31 cellular contexts compared by ENCODE assay signal in genomic region chr20:32848846-32849245, GRCh38. TPM values are rescaled to one million over a fixed set of nuclear protein-coding genes. Genes with fewer than 3 reads are reported as not detected.
"Had no signal": no experiment of that assay in that cellular context is flagged by ENCODE, and none has a peak within 500 bp of the region (broad histone marks: within the 10 kb centered on the region; RNA-seq: fewer than 3 reads in every experiment).

No MANE protein-coding gene starts in this region.

- H3K27ac ChIP-seq: colonic mucosa, ovary, skin epidermis, upper lobe of right lung, WERI-Rb-1 had no signal

- H3K4me1 Mint-ChIP-seq: nephron had no signal

- H3K4me3 Mint-ChIP-seq: activated CD4-positive, alpha-beta T cell treated with anti-CD3 and anti-CD28 coated beads, Interleukin-2, amount 10 ng/mL, durations not matched to agents 7 days and 5 days; activated naive CD4-positive, alpha-beta T cell treated with anti-CD3 and anti-CD28 coated beads for 36 hours; activated T-helper 1 cell treated with anti-CD3 and anti-CD28 coated beads, Interleukin-12 subunit alpha, Interleukin-12 subunit beta, Interleukin-2, Interleukin-4 antibody, amounts not matched to agents 30 ng/mL and 10 ng/mL and 1 ng/mL, durations not matched to agents 14 hours and 24 hours and 36 hours; nephron; stimulated activated memory B cell treated with anti-CD40 and anti-IgM and Interleukin-4, amounts not matched to agents 10 μg/mL and 1 μg/mL and 100 μg/mL, for 72 hours; stimulated activated naive CD8-positive, alpha-beta T cell treated with anti-CD3 and anti-CD28 coated beads, Interleukin-15, amount 100 ng/mL, for 72 hours; T-helper 17 cell had no signal

- H3K36me3 ChIP-seq: ovary had no signal

- H3K4me3 ChIP-seq: colonic mucosa, mucosa of descending colon, ovary, skin epidermis, upper lobe of right lung had no signal

- H3K27me3 ChIP-seq: colonic mucosa, ovary, upper lobe of right lung had no signal

- H3K4me1 ChIP-seq: colonic mucosa, upper lobe of right lung had no signal

- H3K9me3 ChIP-seq: colonic mucosa, mucosa of descending colon, ovary, upper lobe of right lung had no signal

- H3K27ac Mint-ChIP-seq: activated naive CD4-positive, alpha-beta T cell treated with anti-CD3 and anti-CD28 coated beads for 36 hours; activated T-helper 1 cell treated with anti-CD3 and anti-CD28 coated beads, Interleukin-12 subunit alpha, Interleukin-12 subunit beta, Interleukin-2, Interleukin-4 antibody, amounts not matched to agents 30 ng/mL and 10 ng/mL and 1 ng/mL, durations not matched to agents 14 hours and 24 hours and 36 hours; nephron; progenitor cell of endocrine pancreas; stimulated activated memory B cell treated with anti-CD40 and anti-IgM and Interleukin-4, amounts not matched to agents 10 μg/mL and 1 μg/mL and 100 μg/mL, for 72 hours; T-helper 17 cell had no signal

- ATAC-seq: left ventricle myocardium superior; mucosa of descending colon; sciatic nerve; stimulated activated memory B cell treated with anti-CD40 and anti-IgM and Interleukin-4, amounts not matched to agents 10 μg/mL and 1 μg/mL and 100 μg/mL, for 72 hours; stimulated activated naive CD8-positive, alpha-beta T cell treated with anti-CD3 and anti-CD28 coated beads, Interleukin-15, amount 100 ng/mL, for 72 hours; T-helper 17 cell; upper lobe of right lung had no signal

- H3K9me3 Mint-ChIP-seq: activated CD4-positive, alpha-beta T cell treated with anti-CD3 and anti-CD28 coated beads, Interleukin-2, amount 10 ng/mL, durations not matched to agents 7 days and 5 days; activated naive CD4-positive, alpha-beta T cell treated with anti-CD3 and anti-CD28 coated beads for 36 hours; activated T-helper 1 cell treated with anti-CD3 and anti-CD28 coated beads, Interleukin-12 subunit alpha, Interleukin-12 subunit beta, Interleukin-2, Interleukin-4 antibody, amounts not matched to agents 30 ng/mL and 10 ng/mL and 1 ng/mL, durations not matched to agents 14 hours and 24 hours and 36 hours; nephron; stimulated activated memory B cell treated with anti-CD40 and anti-IgM and Interleukin-4, amounts not matched to agents 10 μg/mL and 1 μg/mL and 100 μg/mL, for 72 hours; stimulated activated naive CD8-positive, alpha-beta T cell treated with anti-CD3 and anti-CD28 coated beads, Interleukin-15, amount 100 ng/mL, for 72 hours had no signal

- DNase-seq: activated CD4-positive, alpha-beta T cell treated with anti-CD3 and anti-CD28 coated beads, Interleukin-2, amount 10 ng/mL, durations not matched to agents 7 days and 5 days; activated CD4-positive, CD25-positive, alpha-beta regulatory T cell treated with anti-CD3 and anti-CD28 coated beads, Interleukin-2, amount 50 U/mL, for 72 hours; activated effector memory CD4-positive, alpha-beta T cell treated with anti-CD3 and anti-CD28 coated beads, Interleukin-2, amount 50 U/mL, for 16 hours; activated naive CD4-positive, alpha-beta T cell treated with anti-CD3 and anti-CD28 coated beads for 36 hours; activated T-cell treated with anti-CD3 and anti-CD28 coated beads for 4 hours; anterior cingulate cortex; colonic mucosa; effector CD8-positive, alpha-beta T cell; glutamatergic neuron; left cardiac atrium; left ventricle myocardium superior; mucosa of descending colon; ovary; stimulated activated CD4-positive, alpha-beta T cell treated with anti-CD3 and anti-CD28 coated beads, Interleukin-12 subunit alpha, Interleukin-12 subunit beta, amount 100 ng/mL, for 4 hours; stimulated activated CD4-positive, alpha-beta T cell treated with anti-CD3 and anti-CD28 coated beads, Interleukin-4, amount 100 ng/mL, for 24 hours; stimulated activated naive CD8-positive, alpha-beta T cell treated with anti-CD3 and anti-CD28 coated beads, Interleukin-15, amount 100 ng/mL, for 72 hours; substantia nigra; T-helper 17 cell; T1000; upper lobe of right lung; WERI-Rb-1 had no signal

- H3K27me3 Mint-ChIP-seq: activated CD4-positive, alpha-beta T cell treated with anti-CD3 and anti-CD28 coated beads, Interleukin-2, amount 10 ng/mL, durations not matched to agents 7 days and 5 days; progenitor cell of endocrine pancreas; stimulated activated memory B cell treated with anti-CD40 and anti-IgM and Interleukin-4, amounts not matched to agents 10 μg/mL and 1 μg/mL and 100 μg/mL, for 72 hours; stimulated activated naive CD8-positive, alpha-beta T cell treated with anti-CD3 and anti-CD28 coated beads, Interleukin-15, amount 100 ng/mL, for 72 hours; T-helper 17 cell had no signal

RNA-seq across cellular contexts. Expression of gene EFCAB8, which starts 9.9 kb away (rescaled TPM):
- total RNA-seq: dermis microvascular lymphatic vessel endothelial cell, epithelial cell of proximal tubule, frontal cortex, left ventricle myocardium superior, myocyte had no signal
- polyA plus RNA-seq: ovary had no signal
